Comparison of ENCODE assay signal across 8 cellular contexts in genomic region chr11:17351171-17351509, GRCh38. TPM values are rescaled to one million over a fixed set of nuclear protein-coding genes. Genes with fewer than 3 reads are reported as not detected.
DNase-seq lines count a peak whose midpoint lies in the region; ATAC-seq, FAIRE-seq and TF ChIP-seq lines count a peak whose summit lies in the region.

No MANE protein-coding gene starts in this region.

- CTCF ChIA-PET in K562 (lab: Yijun Ruan, JAX; ENCODE audit: low intra/inter-chr PET ratio), result no interaction called here

- H3K36me3 Mint-ChIP-seq in mesothelial cell of epicardium, result peaks cover 2% of the 10 kb centered on the region

- H3K4me2 ChIP-seq in K562 (ENCODE audit: insufficient read depth, low read length), result peak overlapping the region; percentile 71

- DNase-seq in left ventricle myocardium inferior (no peak), Right ventricle myocardium superior (no peak), K562 (ENCODE audit: extremely low read depth in 1 of 4, low spot score in 3 of 4) (no peak), mesothelial cell of epicardium (ENCODE audit: low spot score in 2 of 2, unreplicated experiment in 2 of 2) (no peak), uterus (no peak), NCI-H2029 (lab: John Stamatoyannopoulos, UW) (no peak), NCI-H1092 (lab: John Stamatoyannopoulos, UW) (no peak)

- no peak for TF ChIP-seq RAD21 in K562 (CRISPR knock-in tag; conservative IDR thresholded peaks at IDR 0.05 in 1 of 2, IDR thresholded peaks at IDR 0.05 in 1 of 2)

- WGBS in K562 (ENCODE audit: insufficient coverage, low coverage, missing lambda C conversion rate), result 24% methylated on average over 12 of the region's 12 CpGs

- no peaks in the 10 kb centered on the region for H3K9me1 ChIP-seq in K562 (ENCODE audit: control insufficient read depth, insufficient read depth, low read length)

- no peak for TF ChIP-seq EP300 in K562 (IDR thresholded peaks at IDR 0.05; ENCODE audit: low read length)

- no peaks in the 10 kb centered on the region for H3K9me3 ChIP-seq in left ventricle myocardium inferior (replicated peaks)
- peaks cover 2% of the 10 kb centered on the region; the same call in 1 of the 2 replicates for H3K9me3 ChIP-seq in K562 (replicated peaks; ENCODE audit: control insufficient read depth, insufficient read depth, low read depth, low read length)
- no peaks in the 10 kb centered on the region for H3K9me3 ChIP-seq in uterus

- H4K20me1 ChIP-seq in K562 (replicated peaks; ENCODE audit: control insufficient read depth, insufficient read depth, low read length), result no peaks in the 10 kb centered on the region

- in situ Hi-C loops in K562 (cut with MboI), result no loop called here

- H3K4me3 ChIP-seq in left ventricle myocardium inferior (peak overlapping the region; percentile 81), K562 (peak overlapping the region; percentile 63), uterus (peak overlapping the region; percentile 44 to 64)

- TF ChIP-seq POLR2A in K562 (conservative IDR thresholded peaks at IDR 0.05), result no peak
- no peak for TF ChIP-seq POLR2A in uterus (IDR thresholded peaks at IDR 0.05)

- TF ChIP-seq CTCF in left ventricle myocardium inferior (IDR thresholded peaks at IDR 0.05; ENCODE audit: borderline replicate concordance) (peak; percentile 16), K562 (IDR thresholded peaks at IDR 0.05 in 2 of 3, conservative IDR thresholded peaks at IDR 0.05 in 1 of 3; ENCODE audit: insufficient read depth in 2 of 3, low read depth in 1 of 3, low read length in 3 of 3) (peak in 2 of 3 experiments; percentile 17 to 18; a peak in 1 of 6 replicates), mesothelial cell of epicardium (IDR thresholded peaks at IDR 0.05; ENCODE audit: unreplicated experiment) (no peak), uterus (IDR thresholded peaks at IDR 0.05) (peak in 1 of 4 experiments; percentile 6)

- H3K27me3 ChIP-seq in left ventricle myocardium inferior (ENCODE audit: low read depth) (no peaks in the 10 kb centered on the region), K562 (ENCODE audit: control insufficient read depth in 2 of 2, insufficient read depth in 2 of 2, low read length in 2 of 2) (no peaks in the 10 kb centered on the region), uterus (no peaks in the 10 kb centered on the region)

- H3K27ac Mint-ChIP-seq in mesothelial cell of epicardium, result no peak overlapping the region

- H3K36me3 ChIP-seq in left ventricle myocardium inferior (no peaks in the 10 kb centered on the region), K562 (ENCODE audit: control insufficient read depth, insufficient read depth, low read length) (peaks cover 6% of the 10 kb centered on the region; the same call in 1 of the 3 replicates), uterus (no peaks in the 10 kb centered on the region)

- POLR2A ChIA-PET in K562 (lab: Yijun Ruan, JAX), result no interaction called here

- H3K9ac ChIP-seq in K562 (ENCODE audit: insufficient read depth in 1 of 2, low read depth in 2 of 2, low read length in 2 of 2), result peak overlapping the region; percentile 79 to 92

- FAIRE-seq in K562 (lab: Jason Lieb, UNC), result no peak

- peaks cover 23% of the 10 kb centered on the region for H3K4me1 Mint-ChIP-seq in mesothelial cell of epicardium

- peaks cover 39% of the 10 kb centered on the region for H3K27me3 Mint-ChIP-seq in mesothelial cell of epicardium (ENCODE audit: low read depth)

- intact Hi-C loops in left ventricle myocardium inferior (cut with micrococcal nuclease), result no loop called here
- intact Hi-C loops in Right ventricle myocardium superior (cut with DNase I), result no loop called here
- intact Hi-C loops in K562 (cut with micrococcal nuclease), result no loop called here
- intact Hi-C loops in uterus (cut with DNase I; ENCODE audit: low total_unique reads), result no loop called here

- H2AFZ ChIP-seq in K562 (ENCODE audit: low read depth, low read length), result peak overlapping the region; percentile 85

- H3K9me3 Mint-ChIP-seq in mesothelial cell of epicardium, result no peaks in the 10 kb centered on the region

- H3K4me1 ChIP-seq in left ventricle myocardium inferior (peaks cover 38% of the 10 kb centered on the region), K562 (replicated peaks in 1 of 2; ENCODE audit: control insufficient read depth in 2 of 2, insufficient read depth in 2 of 2, low read length in 2 of 2) (peaks cover 7 to 25% of the 10 kb centered on the region in 2 experiments; a peak in 4 of 5 replicates), uterus (no peaks in the 10 kb centered on the region)

- peaks cover 36% of the 10 kb centered on the region for H3K79me2 ChIP-seq in K562 (ENCODE audit: control insufficient read depth, insufficient read depth, low read length)

- ATAC-seq in Right ventricle myocardium superior (ENCODE audit: poor library complexity) (no peak), K562 (no peak), HG02973 (IDR thresholded peaks at IDR 0.05; ENCODE audit: unreplicated experiment) (no peak)

- H3K4me3 Mint-ChIP-seq in mesothelial cell of epicardium, result peak overlapping the region; percentile 75

- no peak overlapping the region for H3K27ac ChIP-seq in left ventricle myocardium inferior (replicated peaks)
- no peak overlapping the region for H3K27ac ChIP-seq in K562 (ENCODE audit: extremely low read depth, low read depth, low read length)
- peak overlapping the region; percentile 25 to 86 for H3K27ac ChIP-seq in uterus

- no TSS peak for BruUV-seq in K562 (replicated peaks; lab: Mats Ljungman, UMichigan)

TF ChIP-seq in K562, 482 proteins besides CTCF, POLR2A, EP300 and RAD21:
- TF ChIP-seq TARDBP (IDR thresholded peaks at IDR 0.05), result no peak
- TF ChIP-seq ZNF263 (CRISPR knock-in tag; IDR thresholded peaks at IDR 0.05; ENCODE audit: borderline replicate concordance), result 0 out of 2 replicates have a peak, but pooled peaks have one; percentile 10

RNA-seq across cellular contexts. Expression of gene NCR3LG1, which starts 0.5 kb away (rescaled TPM):
- total RNA-seq in left ventricle myocardium inferior, result 0.80 TPM
- 0.56 TPM for total RNA-seq in Right ventricle myocardium superior
- 39.2 and 56.4 TPM in 2 replicates for total RNA-seq in K562 (2011; cell fraction: chromatin; rRNA removed; ENCODE audit: low replicate concordance)
- 30.5 and 32.8 TPM in 2 replicates for total RNA-seq in K562 (2011; cell fraction: nucleolus; rRNA removed)
- total RNA-seq in K562 (2011; cell fraction: nucleoplasm; rRNA removed), result 52.4 and 80.8 TPM in 2 replicates
- total RNA-seq in K562 (2014; rRNA removed), result 23.7 and 28.4 TPM in 2 replicates
- 39.8 and 45.1 TPM in 2 replicates for total RNA-seq in K562 (2014; rRNA removed; fragmentation: Illumina TruSeq; extraction: Trizol)
- total RNA-seq in K562 (2015; rRNA removed; fragmentation: Illumina TruSeq; extraction: Trizol), result 36.2 and 38.1 TPM in 2 replicates
- total RNA-seq in K562 (2021), result 31.5 and 32.4 TPM in 2 replicates
- polyA plus RNA-seq in K562 (2011; rRNA removed), result 21.5 and 25.1 TPM in 2 replicates
- polyA plus RNA-seq in K562 (2011; cell fraction: cytosol; rRNA removed), result 10.8 and 15.1 TPM in 2 replicates
- 19.9 and 26.2 TPM in 2 replicates for polyA plus RNA-seq in K562 (2011; cell fraction: nucleus; rRNA removed)
- 8.6 and 13.8 TPM in 2 replicates for polyA plus RNA-seq in K562 (2012)
- polyA plus RNA-seq in K562 (2014; fragmentation: Illumina TruSeq; extraction: Trizol), result 30.8 and 33.8 TPM in 2 replicates
- 1 to 10 TPM; 4.1 to 6.6 TPM for polyA plus RNA-seq in K562 (2014; fragmentation: Nextera tagmentation; extraction: Ambion mirVana)
- 13.8 and 17.3 TPM in 2 replicates for polyA plus RNA-seq in K562 (2014; rRNA removed)
- 59.3 and 62.8 TPM in 2 replicates for polyA minus RNA-seq in K562 (2011; rRNA and poly(A)+ RNA removed)
- polyA minus RNA-seq in K562 (2011; cell fraction: cytosol; rRNA and poly(A)+ RNA removed), result 33.5 and 36.6 TPM in 2 replicates
- 14.7 and 24.0 TPM in 2 replicates for polyA minus RNA-seq in K562 (2011; cell fraction: nucleus; rRNA and poly(A)+ RNA removed)
- total RNA-seq in mesothelial cell of epicardium, result 4.8 to 5.6 TPM (median 4.9 TPM) in 3 replicates
- 1 to 10 TPM in 2 of 4 donors, under 1 TPM in 2; 0.29 to 4.6 (median 0.91) TPM for total RNA-seq in uterus

RNA-seq across cellular contexts. Expression of gene KCNJ11, which starts 37.3 kb away (rescaled TPM):
- 17.5 TPM for total RNA-seq in left ventricle myocardium inferior
- 27.7 TPM for total RNA-seq in Right ventricle myocardium superior
- 2.1 and 9.1 TPM in 2 replicates for total RNA-seq in K562 (2011; cell fraction: chromatin; rRNA removed; ENCODE audit: low replicate concordance)
- 11.7 and 13.2 TPM in 2 replicates for total RNA-seq in K562 (2011; cell fraction: nucleolus; rRNA removed)
- total RNA-seq in K562 (2011; cell fraction: nucleoplasm; rRNA removed), result 5.3 and 6.8 TPM in 2 replicates
- total RNA-seq in K562 (2014; rRNA removed), result 1.6 and 2.7 TPM in 2 replicates
- total RNA-seq in K562 (2014; rRNA removed; fragmentation: Illumina TruSeq; extraction: Trizol), result 0.41 and 0.62 TPM in 2 replicates
- total RNA-seq in K562 (2015; rRNA removed; fragmentation: Illumina TruSeq; extraction: Trizol), result 0.54 and 0.60 TPM in 2 replicates
- total RNA-seq in K562 (2021), result 3.3 and 3.7 TPM in 2 replicates
- polyA plus RNA-seq in K562 (2011; rRNA removed), result 0.85 and 1.8 TPM in 2 replicates
- 1.7 and 2.6 TPM in 2 replicates for polyA plus RNA-seq in K562 (2011; cell fraction: cytosol; rRNA removed)
- 2.1 and 2.6 TPM in 2 replicates for polyA plus RNA-seq in K562 (2011; cell fraction: nucleus; rRNA removed)
- polyA plus RNA-seq in K562 (2012), result 1.5 and 4.7 TPM in 2 replicates
- 1.4 and 3.1 TPM in 2 replicates for polyA plus RNA-seq in K562 (2014; fragmentation: Illumina TruSeq; extraction: Trizol)
- polyA plus RNA-seq in K562 (2014; fragmentation: Nextera tagmentation; extraction: Ambion mirVana), result not detected
- polyA plus RNA-seq in K562 (2014; rRNA removed), result 0.86 and 2.7 TPM in 2 replicates
- 1.2 and 2.7 TPM in 2 replicates for polyA minus RNA-seq in K562 (2011; rRNA and poly(A)+ RNA removed)
- polyA minus RNA-seq in K562 (2011; cell fraction: cytosol; rRNA and poly(A)+ RNA removed), result 5.3 and 5.6 TPM in 2 replicates
- 2.1 and 3.0 TPM in 2 replicates for polyA minus RNA-seq in K562 (2011; cell fraction: nucleus; rRNA and poly(A)+ RNA removed)
- 2.0 to 3.0 TPM (median 2.1 TPM) in 3 replicates for total RNA-seq in mesothelial cell of epicardium
- total RNA-seq in uterus, result 1 to 10 TPM in 1 of 4 donors, under 1 TPM in 1, not detected in 2; 0.83 to 3.9 TPM

Comparison
In these comparisons a context has a peak if more than half of its experiments do, and no peak if none do; other contexts are left out.
1. H3K27ac ChIP-seq: peak in uterus (2 of 2); none in left ventricle myocardium inferior (single experiment) and K562 (single experiment).
2. Peak in every context shown above with its lines, with median percentiles within 50 percentile points of each other: H3K4me3 ChIP-seq.